14 cellular contexts compared by ENCODE assay signal in the genomic region with DNA sequence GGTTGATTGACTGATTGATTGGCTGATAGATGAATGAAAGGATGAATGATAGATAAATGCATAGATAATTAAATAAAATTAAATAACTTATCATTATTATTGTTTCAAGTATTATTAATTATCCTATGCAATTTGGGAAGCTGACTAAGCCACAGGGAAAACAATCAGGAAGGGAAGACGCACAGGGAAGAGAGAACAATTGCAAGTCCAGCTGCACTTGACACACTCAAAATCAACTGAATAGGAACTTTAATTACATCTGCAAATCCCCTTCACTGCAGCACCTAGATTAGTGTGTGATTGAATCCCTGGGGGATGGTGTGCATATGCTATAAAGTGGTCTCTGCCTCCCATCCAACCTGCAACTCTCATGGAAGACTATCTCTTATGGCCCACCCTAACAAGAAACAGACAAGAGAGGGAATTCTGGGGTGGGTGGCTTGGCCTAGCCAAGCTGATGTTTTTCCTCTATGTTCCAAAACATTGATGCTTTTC.
"Had no signal": no experiment of that assay in that cellular context is flagged by ENCODE, and none has a peak within 500 bp of the region (broad histone marks: within the 10 kb centered on the region; RNA-seq: fewer than 3 reads in every experiment).

No MANE protein-coding gene starts in this region.

- H3K4me3 ChIP-seq: colonic mucosa, lung, pancreas, right lobe of liver had no signal

- H3K27ac ChIP-seq: colonic mucosa, pancreas, right lobe of liver had no signal

- H3K27ac Mint-ChIP-seq: naive thymus-derived CD8-positive, alpha-beta T cell; progenitor cell of endocrine pancreas had no signal

- H3K27me3 Mint-ChIP-seq: progenitor cell of endocrine pancreas had no signal

- ATAC-seq: left ventricle myocardium superior; naive thymus-derived CD8-positive, alpha-beta T cell; pancreas had no signal

- H3K4me1 ChIP-seq: colonic mucosa had no signal

- H3K36me3 ChIP-seq: colonic mucosa, pancreas, right lobe of liver had no signal

- DNase-seq: colonic mucosa; effector CD4-positive, alpha-beta T cell; kidney; left cardiac atrium; left ventricle myocardium superior; mesendoderm; naive thymus-derived CD8-positive, alpha-beta T cell; pancreas; small intestine; stimulated activated CD4-positive, alpha-beta T cell treated with anti-CD3 and anti-CD28 coated beads, Interleukin-12 subunit alpha, Interleukin-12 subunit beta, amount 100 ng/mL, for 4 hours; stimulated activated naive CD4-positive, alpha-beta T cell treated with Interleukin-2 at 50 U/mL for 16 hours had no signal

- H3K36me3 Mint-ChIP-seq: naive thymus-derived CD8-positive, alpha-beta T cell had no signal

- H3K9me3 ChIP-seq: colonic mucosa, pancreas, right lobe of liver had no signal

- H3K4me3 Mint-ChIP-seq: naive thymus-derived CD8-positive, alpha-beta T cell had no signal

- H3K9me3 Mint-ChIP-seq: naive thymus-derived CD8-positive, alpha-beta T cell had no signal

- H3K27me3 ChIP-seq: colonic mucosa, pancreas, right lobe of liver had no signal
